In genomic region chr10:100007239-100008141, GRCh38 we compare ENCODE assay signal across 9 cellular contexts. TPM values are rescaled to one million over a fixed set of nuclear protein-coding genes. Genes with fewer than 3 reads are reported as not detected.
DNase-seq lines count a peak whose midpoint lies in the region; ATAC-seq and TF ChIP-seq lines count a peak whose summit lies in the region.
"Had no signal": no experiment of that assay in that cellular context is flagged by ENCODE, and none has a peak within 500 bp of the region (broad histone marks: within the 10 kb centered on the region; RNA-seq: fewer than 3 reads in every experiment).

No MANE protein-coding gene starts in this region.

- H3K4me3 Mint-ChIP-seq in GM23338, result no peak overlapping the region; the same call in 2 of the 3 replicates

- H3K9me3 Mint-ChIP-seq in GM23338, result no peaks in the 10 kb centered on the region; the same call in 2 of the 3 replicates

- no peak for DNase-seq in A673 (ENCODE audit: low spot score)
- DNase-seq in GM23338 (ENCODE audit: low spot score), result no peak
- no peak for DNase-seq in brain microvascular endothelial cell
- DNase-seq in foreskin melanocyte, result no peak
- DNase-seq in NOMO-1 treated with dmso at 0.1 percent for 144 hours (lab: John Stamatoyannopoulos, UW; ENCODE audit: unreplicated experiment), result no peak
- no peak for DNase-seq in effector CD8-positive, alpha-beta T cell (lab: John Stamatoyannopoulos, UW)
- DNase-seq: NCI-H1930 had no signal

- in situ Hi-C loops in brain microvascular endothelial cell (cut with HindIII; ENCODE audit: low pct_ligation_motif_present, low sequenced_read_pairs), result no loop called here

- H3K4me1 Mint-ChIP-seq in GM23338, result peaks cover 35% of the 10 kb centered on the region

- H4K20me1 ChIP-seq in GM23338 (replicated peaks; ENCODE audit: insufficient read depth), result no peaks in the 10 kb centered on the region

- no peak for ATAC-seq in GM23338
- no peak for ATAC-seq in GM19324 (IDR thresholded peaks at IDR 0.05; ENCODE audit: low FRiP score, unreplicated experiment)

- 0 out of 2 replicates have a peak overlapping the region, but pooled peaks have one; percentile 93 for H3K4me2 ChIP-seq in GM23338

- H3K36me3 ChIP-seq in A673 (ENCODE audit: insufficient read depth, low read length, poor library complexity, severe bottlenecking) (no peaks in the 10 kb centered on the region), GM23338 (ENCODE audit: insufficient read depth) (no peaks in the 10 kb centered on the region), brain microvascular endothelial cell (replicated peaks) (no peaks in the 10 kb centered on the region), muscle layer of colon (ENCODE audit: insufficient read depth, low read length) (no peaks in the 10 kb centered on the region)

- no peak overlapping the region for H3K9ac ChIP-seq in muscle layer of colon (ENCODE audit: low read length)

- H3K9me2 ChIP-seq in GM23338 (ENCODE audit: insufficient read depth), result no peaks in the 10 kb centered on the region

- peak overlapping the region; percentile 70 for H3K27ac ChIP-seq in A673 (ENCODE audit: low read depth, low read length, poor library complexity, severe bottlenecking)
- H3K27ac ChIP-seq in GM23338 (ENCODE audit: low read depth), result no peak overlapping the region
- peak overlapping the region; percentile 79 for H3K27ac ChIP-seq in brain microvascular endothelial cell
- peak overlapping the region; percentile 47 for H3K27ac ChIP-seq in muscle layer of colon (ENCODE audit: low read depth, low read length)

- BruUV-seq in A673 (replicated peaks; lab: Mats Ljungman, UMichigan), result no TSS peak

- POLR2A ChIA-PET in A673 (lab: Charles Lee; ENCODE audit: low non-redundant PET), result no interaction called here

- peak overlapping the region; percentile 61 for H3K4me3 ChIP-seq in A673 (ENCODE audit: low read depth, low read length, poor library complexity, severe bottlenecking)
- no peak overlapping the region for H3K4me3 ChIP-seq in GM23338
- peak overlapping the region; percentile 79 for H3K4me3 ChIP-seq in brain microvascular endothelial cell (ENCODE audit: low read depth, low read length)
- H3K4me3 ChIP-seq in muscle layer of colon (ENCODE audit: low read depth in 1 of 2, low read length in 2 of 2), result peak overlapping the region in 1 of 2 donors; percentile 99

- H3K4me1 ChIP-seq in A673 (ENCODE audit: insufficient read depth, low read length, poor library complexity, severe bottlenecking) (peaks cover 36% of the 10 kb centered on the region), GM23338 (ENCODE audit: insufficient read depth) (peaks cover 17% of the 10 kb centered on the region; the same call in 1 of the 2 replicates), muscle layer of colon (ENCODE audit: insufficient read depth, low read length) (peaks cover 45% of the 10 kb centered on the region)

- H3K27me3 Mint-ChIP-seq in GM23338 (ENCODE audit: insufficient read depth, low read depth, poor library complexity), result peaks cover 14% of the 10 kb centered on the region

- H3K36me3 Mint-ChIP-seq in GM23338 (ENCODE audit: low read depth), result no peaks in the 10 kb centered on the region

- intact Hi-C loops in A673 (cut with micrococcal nuclease; ENCODE audit: unreplicated experiment), result loop anchor here (2.0 to 5.0 kb wide), 2 partner anchors 31 to 160 kb away; no protein-coding TSS in a partner anchor

- peaks cover 45% of the 10 kb centered on the region for H3K79me2 ChIP-seq in GM23338 (replicated peaks; ENCODE audit: insufficient read depth)

- H3K27ac Mint-ChIP-seq in GM23338, result peak overlapping the region; percentile 3; the same call in 1 of the 2 replicates

- H2AFZ ChIP-seq in GM23338, result no peak overlapping the region

- no peaks in the 10 kb centered on the region for H3K27me3 ChIP-seq in A673 (replicated peaks; ENCODE audit: insufficient read depth, low read depth, low read length, poor library complexity)
- 0 out of 2 replicates have a peak, but pooled peaks cover 7% of the 10 kb centered on the region for H3K27me3 ChIP-seq in GM23338 (ENCODE audit: insufficient read depth)
- H3K27me3 ChIP-seq in brain microvascular endothelial cell (replicated peaks), result no peaks in the 10 kb centered on the region
- H3K27me3 ChIP-seq in muscle layer of colon (ENCODE audit: control insufficient read depth in 1 of 2, insufficient read depth in 2 of 2, low read length in 2 of 2), result no peaks in the 10 kb centered on the region

- H3K9me3 ChIP-seq in A673 (ENCODE audit: low read depth, low read length, poor library complexity, severe bottlenecking) (no peaks in the 10 kb centered on the region), muscle layer of colon (ENCODE audit: low read length) (no peaks in the 10 kb centered on the region)

- TF ChIP-seq CTCF in A673 (conservative IDR thresholded peaks at IDR 0.05; ENCODE audit: low read depth, low read length) (no peak), GM23338 (conservative IDR thresholded peaks at IDR 0.05; ENCODE audit: low read depth in 2 of 2) (no peak), brain microvascular endothelial cell (IDR thresholded peaks at IDR 0.05; ENCODE audit: low read depth, low read length, missing control alignments) (no peak)

- CTCF ChIA-PET in A673 (lab: Charles Lee), result interaction anchor here (0.6 to 0.8 kb wide), 3 partner anchors 13 to 43 kb away, joined by 3 to 6 read pairs (median 3); no protein-coding TSS in a partner anchor

- H3F3A ChIP-seq in GM23338 (replicated peaks; ENCODE audit: low read depth), result peaks cover 4% of the 10 kb centered on the region; the same call in 1 of the 2 replicates

TF ChIP-seq in GM23338, 12 proteins besides CTCF, POLR2A, EP300 and RAD21 (continues in another document):
- no peak for TF ChIP-seq JUNB (IDR thresholded peaks at IDR 0.05; ENCODE audit: unreplicated experiment)
- no peak for TF ChIP-seq ZNF462 (CRISPR knock-in tag; IDR thresholded peaks at IDR 0.05)

RNA-seq across cellular contexts. Expression of gene DNMBP, which starts 2.3 kb away (rescaled TPM):
- 23.6 and 28.0 TPM in 2 replicates for total RNA-seq in A673 (2021)
- total RNA-seq in GM23338 (2014; rRNA removed; shearing (Covaris generic)), result 25.7 and 31.2 TPM in 2 replicates
- 13.4 and 13.5 TPM in 2 replicates for polyA plus RNA-seq in GM23338 (2016; fragmentation: Nextera tagmentation; extraction: Ambion mirVana)
